1 cellular context compared by ENCODE assay signal in genomic region chr3:32684800-32685603, GRCh38.
TF ChIP-seq lines count a peak whose summit lies in the region.

A gene with protein sequence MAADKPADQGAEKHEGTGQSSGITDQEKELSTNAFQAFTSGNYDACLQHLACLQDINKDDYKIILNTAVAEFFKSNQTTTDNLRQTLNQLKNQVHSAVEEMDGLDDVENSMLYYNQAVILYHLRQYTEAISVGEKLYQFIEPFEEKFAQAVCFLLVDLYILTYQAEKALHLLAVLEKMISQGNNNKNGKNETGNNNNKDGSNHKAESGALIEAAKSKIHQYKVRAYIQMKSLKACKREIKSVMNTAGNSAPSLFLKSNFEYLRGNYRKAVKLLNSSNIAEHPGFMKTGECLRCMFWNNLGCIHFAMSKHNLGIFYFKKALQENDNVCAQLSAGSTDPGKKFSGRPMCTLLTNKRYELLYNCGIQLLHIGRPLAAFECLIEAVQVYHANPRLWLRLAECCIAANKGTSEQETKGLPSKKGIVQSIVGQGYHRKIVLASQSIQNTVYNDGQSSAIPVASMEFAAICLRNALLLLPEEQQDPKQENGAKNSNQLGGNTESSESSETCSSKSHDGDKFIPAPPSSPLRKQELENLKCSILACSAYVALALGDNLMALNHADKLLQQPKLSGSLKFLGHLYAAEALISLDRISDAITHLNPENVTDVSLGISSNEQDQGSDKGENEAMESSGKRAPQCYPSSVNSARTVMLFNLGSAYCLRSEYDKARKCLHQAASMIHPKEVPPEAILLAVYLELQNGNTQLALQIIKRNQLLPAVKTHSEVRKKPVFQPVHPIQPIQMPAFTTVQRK (plus strand): TSS chr3:32685188. CDS start chr3:32685461, 273 bp downstream.

TF ChIP-seq in HepG2, 621 proteins besides CTCF, POLR2A, EP300 and RAD21 (continued from another document and continues in another):
- TF ChIP-seq THRA (CRISPR knock-in tag; IDR thresholded peaks at IDR 0.05; ENCODE audit: borderline replicate concordance) = no peak
- TF ChIP-seq TEAD3 (CRISPR knock-in tag; optimal IDR thresholded peaks at IDR 0.05; ENCODE audit: borderline replicate concordance) = no peak
- TF ChIP-seq, protein P1, sequence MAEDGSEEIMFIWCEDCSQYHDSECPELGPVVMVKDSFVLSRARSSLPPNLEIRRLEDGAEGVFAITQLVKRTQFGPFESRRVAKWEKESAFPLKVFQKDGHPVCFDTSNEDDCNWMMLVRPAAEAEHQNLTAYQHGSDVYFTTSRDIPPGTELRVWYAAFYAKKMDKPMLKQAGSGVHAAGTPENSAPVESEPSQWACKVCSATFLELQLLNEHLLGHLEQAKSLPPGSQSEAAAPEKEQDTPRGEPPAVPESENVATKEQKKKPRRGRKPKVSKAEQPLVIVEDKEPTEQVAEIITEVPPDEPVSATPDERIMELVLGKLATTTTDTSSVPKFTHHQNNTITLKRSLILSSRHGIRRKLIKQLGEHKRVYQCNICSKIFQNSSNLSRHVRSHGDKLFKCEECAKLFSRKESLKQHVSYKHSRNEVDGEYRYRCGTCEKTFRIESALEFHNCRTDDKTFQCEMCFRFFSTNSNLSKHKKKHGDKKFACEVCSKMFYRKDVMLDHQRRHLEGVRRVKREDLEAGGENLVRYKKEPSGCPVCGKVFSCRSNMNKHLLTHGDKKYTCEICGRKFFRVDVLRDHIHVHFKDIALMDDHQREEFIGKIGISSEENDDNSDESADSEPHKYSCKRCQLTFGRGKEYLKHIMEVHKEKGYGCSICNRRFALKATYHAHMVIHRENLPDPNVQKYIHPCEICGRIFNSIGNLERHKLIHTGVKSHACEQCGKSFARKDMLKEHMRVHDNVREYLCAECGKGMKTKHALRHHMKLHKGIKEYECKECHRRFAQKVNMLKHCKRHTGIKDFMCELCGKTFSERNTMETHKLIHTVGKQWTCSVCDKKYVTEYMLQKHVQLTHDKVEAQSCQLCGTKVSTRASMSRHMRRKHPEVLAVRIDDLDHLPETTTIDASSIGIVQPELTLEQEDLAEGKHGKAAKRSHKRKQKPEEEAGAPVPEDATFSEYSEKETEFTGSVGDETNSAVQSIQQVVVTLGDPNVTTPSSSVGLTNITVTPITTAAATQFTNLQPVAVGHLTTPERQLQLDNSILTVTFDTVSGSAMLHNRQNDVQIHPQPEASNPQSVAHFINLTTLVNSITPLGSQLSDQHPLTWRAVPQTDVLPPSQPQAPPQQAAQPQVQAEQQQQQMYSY (CRISPR knock-in tag; IDR thresholded peaks at IDR 0.05) = peak; percentile 60; the same call in 1 of the 2 replicates
- no peak for TF ChIP-seq MZF1 (CRISPR knock-in tag; IDR thresholded peaks at IDR 0.05; ENCODE audit: borderline replicate concordance)
- no peak for TF ChIP-seq SOX13 (IDR thresholded peaks at IDR 0.05)
- TF ChIP-seq SOX13 (CRISPR knock-in tag; conservative IDR thresholded peaks at IDR 0.05 in 1 of 2, IDR thresholded peaks at IDR 0.05 in 1 of 2) = peak in 1 of 2 experiments; percentile 46; a peak in 2 of 4 replicates
- peak; percentile 52; the same call in 1 of the 2 replicates for TF ChIP-seq ZNF746 (CRISPR knock-in tag; IDR thresholded peaks at IDR 0.05)
- TF ChIP-seq SMARCC2 (IDR thresholded peaks at IDR 0.05) = no peak
- peak; percentile 92 for TF ChIP-seq GMEB2 (CRISPR knock-in tag; IDR thresholded peaks at IDR 0.05; ENCODE audit: low read depth)
- TF ChIP-seq AFF4 (CRISPR knock-in tag; IDR thresholded peaks at IDR 0.05) = no peak
- peak; percentile 54; the same call in 1 of the 2 replicates for TF ChIP-seq ZSCAN21 (CRISPR knock-in tag; IDR thresholded peaks at IDR 0.05; ENCODE audit: borderline replicate concordance)
- TF ChIP-seq DPF2 (CRISPR knock-in tag; IDR thresholded peaks at IDR 0.05; ENCODE audit: borderline replicate concordance, low read depth) = no peak
- TF ChIP-seq ZNF883 (CRISPR knock-in tag; IDR thresholded peaks at IDR 0.05; ENCODE audit: not compliant biosample characterization) = peak; percentile 91
- no peak for TF ChIP-seq ZKSCAN1 (IDR thresholded peaks at IDR 0.05; ENCODE audit: low read length)
- peak; percentile 45; the same call in 1 of the 2 replicates for TF ChIP-seq TOPORS (CRISPR knock-in tag; IDR thresholded peaks at IDR 0.05)
- no peak; the same call in 1 of the 2 replicates for TF ChIP-seq ZNF775 (CRISPR knock-in tag; IDR thresholded peaks at IDR 0.05; ENCODE audit: borderline replicate concordance)
- TF ChIP-seq MLLT10 (CRISPR knock-in tag; IDR thresholded peaks at IDR 0.05) = no peak
- no peak for TF ChIP-seq ZNF296 (CRISPR knock-in tag; conservative IDR thresholded peaks at IDR 0.05)
- TF ChIP-seq PITX1 (CRISPR knock-in tag; IDR thresholded peaks at IDR 0.05) = peak; percentile 52; the same call in 1 of the 2 replicates
- TF ChIP-seq KDM5B (CRISPR knock-in tag; IDR thresholded peaks at IDR 0.05; ENCODE audit: borderline replicate concordance) = peak; percentile 88; the same call in 1 of the 2 replicates
- no peak for TF ChIP-seq ZNF780A (CRISPR knock-in tag; IDR thresholded peaks at IDR 0.05)
- TF ChIP-seq ZNF281 (CRISPR knock-in tag; IDR thresholded peaks at IDR 0.05; ENCODE audit: borderline replicate concordance) = no peak
- no peak for TF ChIP-seq NCOA2 (CRISPR knock-in tag; IDR thresholded peaks at IDR 0.05)
- TF ChIP-seq SKI (IDR thresholded peaks at IDR 0.05; ENCODE audit: partially characterized antibody) = peak; percentile 65
- TF ChIP-seq ZNF777 (CRISPR knock-in tag; IDR thresholded peaks at IDR 0.05) = peak; percentile 78
- TF ChIP-seq ZNF383 (CRISPR knock-in tag; IDR thresholded peaks at IDR 0.05; ENCODE audit: borderline replicate concordance) = no peak
- no peak for TF ChIP-seq ZNF251 (CRISPR knock-in tag; IDR thresholded peaks at IDR 0.05)
- TF ChIP-seq ZNF501 (CRISPR knock-in tag; IDR thresholded peaks at IDR 0.05) = peak; percentile 99
- peak; percentile 89 for TF ChIP-seq HDAC1 (CRISPR knock-in tag; IDR thresholded peaks at IDR 0.05)
- TF ChIP-seq, protein P2, sequence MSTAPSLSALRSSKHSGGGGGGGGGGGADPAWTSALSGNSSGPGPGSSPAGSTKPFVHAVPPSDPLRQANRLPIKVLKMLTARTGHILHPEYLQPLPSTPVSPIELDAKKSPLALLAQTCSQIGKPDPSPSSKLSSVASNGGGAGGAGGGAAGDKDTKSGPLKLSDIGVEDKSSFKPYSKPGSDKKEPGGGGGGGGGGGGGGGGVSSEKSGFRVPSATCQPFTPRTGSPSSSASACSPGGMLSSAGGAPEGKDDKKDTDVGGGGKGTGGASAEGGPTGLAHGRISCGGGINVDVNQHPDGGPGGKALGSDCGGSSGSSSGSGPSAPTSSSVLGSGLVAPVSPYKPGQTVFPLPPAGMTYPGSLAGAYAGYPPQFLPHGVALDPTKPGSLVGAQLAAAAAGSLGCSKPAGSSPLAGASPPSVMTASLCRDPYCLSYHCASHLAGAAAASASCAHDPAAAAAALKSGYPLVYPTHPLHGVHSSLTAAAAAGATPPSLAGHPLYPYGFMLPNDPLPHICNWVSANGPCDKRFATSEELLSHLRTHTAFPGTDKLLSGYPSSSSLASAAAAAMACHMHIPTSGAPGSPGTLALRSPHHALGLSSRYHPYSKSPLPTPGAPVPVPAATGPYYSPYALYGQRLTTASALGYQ (CRISPR knock-in tag; IDR thresholded peaks at IDR 0.05) = no peak
- peak; percentile 86 for TF ChIP-seq POLR2G (IDR thresholded peaks at IDR 0.05; ENCODE audit: low read depth, low read length)
- TF ChIP-seq, protein P3, sequence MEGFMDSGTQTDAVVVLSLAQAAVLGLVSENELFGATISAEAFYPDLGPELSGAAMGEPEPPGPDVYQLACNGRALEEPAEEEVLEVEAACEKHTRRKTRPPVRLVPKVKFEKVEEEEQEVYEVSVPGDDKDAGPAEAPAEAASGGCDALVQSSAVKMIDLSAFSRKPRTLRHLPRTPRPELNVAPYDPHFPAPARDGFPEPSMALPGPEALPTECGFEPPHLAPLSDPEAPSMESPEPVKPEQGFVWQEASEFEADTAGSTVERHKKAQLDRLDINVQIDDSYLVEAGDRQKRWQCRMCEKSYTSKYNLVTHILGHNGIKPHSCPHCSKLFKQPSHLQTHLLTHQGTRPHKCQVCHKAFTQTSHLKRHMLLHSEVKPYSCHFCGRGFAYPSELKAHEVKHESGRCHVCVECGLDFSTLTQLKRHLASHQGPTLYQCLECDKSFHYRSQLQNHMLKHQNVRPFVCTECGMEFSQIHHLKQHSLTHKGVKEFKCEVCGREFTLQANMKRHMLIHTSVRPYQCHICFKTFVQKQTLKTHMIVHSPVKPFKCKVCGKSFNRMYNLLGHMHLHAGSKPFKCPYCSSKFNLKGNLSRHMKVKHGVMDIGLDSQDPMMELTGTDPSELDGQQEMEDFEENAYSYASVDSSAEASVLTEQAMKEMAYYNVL (CRISPR knock-in tag; IDR thresholded peaks at IDR 0.05; ENCODE audit: borderline replicate concordance) = peak; percentile 44; the same call in 1 of the 2 replicates
- TF ChIP-seq ZBTB21 (CRISPR knock-in tag; IDR thresholded peaks at IDR 0.05) = peak; percentile 14; the same call in 1 of the 2 replicates
- peak; percentile 64; the same call in 1 of the 2 replicates for TF ChIP-seq SAFB2 (CRISPR knock-in tag; IDR thresholded peaks at IDR 0.05; ENCODE audit: borderline replicate concordance, low read depth)
- TF ChIP-seq, protein P4, sequence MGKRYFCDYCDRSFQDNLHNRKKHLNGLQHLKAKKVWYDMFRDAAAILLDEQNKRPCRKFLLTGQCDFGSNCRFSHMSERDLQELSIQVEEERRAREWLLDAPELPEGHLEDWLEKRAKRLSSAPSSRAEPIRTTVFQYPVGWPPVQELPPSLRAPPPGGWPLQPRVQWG (CRISPR knock-in tag; IDR thresholded peaks at IDR 0.05; ENCODE audit: borderline replicate concordance, low read depth) = no peak
- TF ChIP-seq SP4 (CRISPR knock-in tag; IDR thresholded peaks at IDR 0.05) = peak; percentile 90
- peak; percentile 77; the same call in 1 of the 2 replicates for TF ChIP-seq ZNF232 (CRISPR knock-in tag; IDR thresholded peaks at IDR 0.05; ENCODE audit: borderline replicate concordance)
- no peak for TF ChIP-seq MTERF4 (CRISPR knock-in tag; IDR thresholded peaks at IDR 0.05)
